1 cellular context compared by ENCODE assay signal in the genomic region with DNA sequence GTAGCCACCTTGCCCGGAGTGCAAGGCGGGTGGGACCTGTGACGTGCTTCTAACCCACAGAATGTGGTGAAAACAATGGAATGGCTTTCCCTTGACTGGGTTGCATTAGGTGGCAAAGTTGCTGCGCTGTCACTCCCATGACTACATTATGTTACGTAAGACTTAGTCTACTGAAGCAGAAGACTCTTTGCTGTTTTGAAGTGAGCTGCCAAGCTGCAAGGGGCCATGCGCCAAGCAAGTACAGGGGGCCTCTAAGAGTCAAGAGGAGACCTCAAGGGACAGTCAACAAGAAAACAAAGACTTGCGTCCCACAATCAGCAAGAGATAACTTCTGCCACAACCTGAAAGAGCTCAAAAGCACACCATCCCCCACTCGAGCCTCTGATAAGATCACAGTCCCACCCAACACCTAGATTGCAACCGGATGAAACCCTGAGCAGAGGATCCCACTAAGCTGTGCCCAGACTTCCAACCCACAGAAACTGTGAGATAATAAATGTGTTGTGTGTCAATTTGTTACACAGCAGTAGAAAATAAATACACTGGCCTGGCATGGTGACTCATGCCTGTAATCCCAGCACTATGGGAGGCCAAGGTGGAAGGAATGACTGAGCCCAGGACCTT.
TF ChIP-seq lines count a peak whose summit lies in the region.

No MANE protein-coding gene starts in this region.

TF ChIP-seq in HEK293, 187 proteins besides CTCF, POLR2A, EP300 and RAD21 (continued from another document):
- TF ChIP-seq ZNF768 (tag by site-specific recombination; IDR thresholded peaks at IDR 0.05) = no peak
- TF ChIP-seq ZFHX2 (tag by site-specific recombination; conservative IDR thresholded peaks at IDR 0.05) = peak; percentile 48
- TF ChIP-seq BCL11B (tag by site-specific recombination; IDR thresholded peaks at IDR 0.05; ENCODE audit: low read depth) = no peak
- TF ChIP-seq ZNF26 (tag by site-specific recombination; IDR thresholded peaks at IDR 0.05) = no peak
- 0 out of 2 replicates have a peak, but pooled peaks have one; percentile 6 for TF ChIP-seq EGR2 (tag by site-specific recombination; IDR thresholded peaks at IDR 0.05; ENCODE audit: low read depth)
- peak; percentile 55 for TF ChIP-seq ZNF629 (tag by site-specific recombination; IDR thresholded peaks at IDR 0.05)
- no peak for TF ChIP-seq GLIS2 (tag by site-specific recombination; IDR thresholded peaks at IDR 0.05)
- TF ChIP-seq, protein P1, sequence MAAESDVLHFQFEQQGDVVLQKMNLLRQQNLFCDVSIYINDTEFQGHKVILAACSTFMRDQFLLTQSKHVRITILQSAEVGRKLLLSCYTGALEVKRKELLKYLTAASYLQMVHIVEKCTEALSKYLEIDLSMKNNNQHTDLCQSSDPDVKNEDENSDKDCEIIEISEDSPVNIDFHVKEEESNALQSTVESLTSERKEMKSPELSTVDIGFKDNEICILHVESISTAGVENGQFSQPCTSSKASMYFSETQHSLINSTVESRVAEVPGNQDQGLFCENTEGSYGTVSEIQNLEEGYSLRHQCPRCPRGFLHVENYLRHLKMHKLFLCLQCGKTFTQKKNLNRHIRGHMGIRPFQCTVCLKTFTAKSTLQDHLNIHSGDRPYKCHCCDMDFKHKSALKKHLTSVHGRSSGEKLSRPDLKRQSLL (tag by site-specific recombination; IDR thresholded peaks at IDR 0.05) = no peak
- peak; percentile 62 for TF ChIP-seq SETDB1 (IDR thresholded peaks at IDR 0.05; ENCODE audit: insufficient read length, low read length)
- TF ChIP-seq ZEB2 (tag by site-specific recombination; IDR thresholded peaks at IDR 0.05) = peak; percentile 46
- no peak for TF ChIP-seq KLF9 (tag by site-specific recombination; IDR thresholded peaks at IDR 0.05; ENCODE audit: low read depth)
- no peak for TF ChIP-seq ZNF324 (tag by site-specific recombination; IDR thresholded peaks at IDR 0.05)
- TF ChIP-seq ZNF785 (tag by site-specific recombination; IDR thresholded peaks at IDR 0.05) = no peak
- TF ChIP-seq ZNF112 (tag by site-specific recombination; IDR thresholded peaks at IDR 0.05) = no peak
- TF ChIP-seq ZNF664 (tag by site-specific recombination; IDR thresholded peaks at IDR 0.05) = no peak
- no peak for TF ChIP-seq ZNF175 (tag by site-specific recombination; IDR thresholded peaks at IDR 0.05)
- TF ChIP-seq HOXA7 (CRISPR knock-in tag; IDR thresholded peaks at IDR 0.05; ENCODE audit: borderline replicate concordance) = no peak
- no peak for TF ChIP-seq GLI2 (tag by site-specific recombination; IDR thresholded peaks at IDR 0.05; ENCODE audit: borderline replicate concordance, low read depth)
- no peak for TF ChIP-seq PRDM2 (tag by site-specific recombination; IDR thresholded peaks at IDR 0.05; ENCODE audit: borderline replicate concordance)
- peak; percentile 19; the same call in 1 of the 2 replicates for TF ChIP-seq PRDM10 (tag by site-specific recombination; IDR thresholded peaks at IDR 0.05)
- TF ChIP-seq TRIM28 (IDR thresholded peaks at IDR 0.05; ENCODE audit: borderline replicate concordance, low read length) = no peak
- TF ChIP-seq ZNF792 (tag by site-specific recombination; IDR thresholded peaks at IDR 0.05) = no peak
- peak; percentile 47 for TF ChIP-seq ZNF366 (tag by site-specific recombination; conservative IDR thresholded peaks at IDR 0.05)
- TF ChIP-seq ZNF514 (tag by site-specific recombination; IDR thresholded peaks at IDR 0.05) = no peak
- TF ChIP-seq SP7 (tag by site-specific recombination; IDR thresholded peaks at IDR 0.05) = peak; percentile 77
- peak; percentile 85 for TF ChIP-seq GLIS1 (tag by site-specific recombination; IDR thresholded peaks at IDR 0.05)
- 0 out of 2 replicates have a peak, but pooled peaks have one; percentile 24 for TF ChIP-seq ZNF623 (tag by site-specific recombination; IDR thresholded peaks at IDR 0.05)
- no peak for TF ChIP-seq WT1 (tag by site-specific recombination; IDR thresholded peaks at IDR 0.05)
- TF ChIP-seq, protein P2, sequence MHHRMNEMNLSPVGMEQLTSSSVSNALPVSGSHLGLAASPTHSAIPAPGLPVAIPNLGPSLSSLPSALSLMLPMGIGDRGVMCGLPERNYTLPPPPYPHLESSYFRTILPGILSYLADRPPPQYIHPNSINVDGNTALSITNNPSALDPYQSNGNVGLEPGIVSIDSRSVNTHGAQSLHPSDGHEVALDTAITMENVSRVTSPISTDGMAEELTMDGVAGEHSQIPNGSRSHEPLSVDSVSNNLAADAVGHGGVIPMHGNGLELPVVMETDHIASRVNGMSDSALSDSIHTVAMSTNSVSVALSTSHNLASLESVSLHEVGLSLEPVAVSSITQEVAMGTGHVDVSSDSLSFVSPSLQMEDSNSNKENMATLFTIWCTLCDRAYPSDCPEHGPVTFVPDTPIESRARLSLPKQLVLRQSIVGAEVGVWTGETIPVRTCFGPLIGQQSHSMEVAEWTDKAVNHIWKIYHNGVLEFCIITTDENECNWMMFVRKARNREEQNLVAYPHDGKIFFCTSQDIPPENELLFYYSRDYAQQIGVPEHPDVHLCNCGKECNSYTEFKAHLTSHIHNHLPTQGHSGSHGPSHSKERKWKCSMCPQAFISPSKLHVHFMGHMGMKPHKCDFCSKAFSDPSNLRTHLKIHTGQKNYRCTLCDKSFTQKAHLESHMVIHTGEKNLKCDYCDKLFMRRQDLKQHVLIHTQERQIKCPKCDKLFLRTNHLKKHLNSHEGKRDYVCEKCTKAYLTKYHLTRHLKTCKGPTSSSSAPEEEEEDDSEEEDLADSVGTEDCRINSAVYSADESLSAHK (tag by site-specific recombination; IDR thresholded peaks at IDR 0.05) = no peak
- no peak for TF ChIP-seq ZNF266 (tag by site-specific recombination; IDR thresholded peaks at IDR 0.05; ENCODE audit: low read depth)
- TF ChIP-seq ZIC2 (tag by site-specific recombination; IDR thresholded peaks at IDR 0.05) = peak; percentile 91
- TF ChIP-seq, protein P3, sequence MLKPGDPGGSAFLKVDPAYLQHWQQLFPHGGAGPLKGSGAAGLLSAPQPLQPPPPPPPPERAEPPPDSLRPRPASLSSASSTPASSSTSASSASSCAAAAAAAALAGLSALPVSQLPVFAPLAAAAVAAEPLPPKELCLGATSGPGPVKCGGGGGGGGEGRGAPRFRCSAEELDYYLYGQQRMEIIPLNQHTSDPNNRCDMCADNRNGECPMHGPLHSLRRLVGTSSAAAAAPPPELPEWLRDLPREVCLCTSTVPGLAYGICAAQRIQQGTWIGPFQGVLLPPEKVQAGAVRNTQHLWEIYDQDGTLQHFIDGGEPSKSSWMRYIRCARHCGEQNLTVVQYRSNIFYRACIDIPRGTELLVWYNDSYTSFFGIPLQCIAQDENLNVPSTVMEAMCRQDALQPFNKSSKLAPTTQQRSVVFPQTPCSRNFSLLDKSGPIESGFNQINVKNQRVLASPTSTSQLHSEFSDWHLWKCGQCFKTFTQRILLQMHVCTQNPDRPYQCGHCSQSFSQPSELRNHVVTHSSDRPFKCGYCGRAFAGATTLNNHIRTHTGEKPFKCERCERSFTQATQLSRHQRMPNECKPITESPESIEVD (tag by site-specific recombination; IDR thresholded peaks at IDR 0.05) = no peak
- TF ChIP-seq TSHZ1 (tag by site-specific recombination; IDR thresholded peaks at IDR 0.05; ENCODE audit: borderline replicate concordance) = no peak
